6 cellular contexts compared by ENCODE assay signal in the genomic region with DNA sequence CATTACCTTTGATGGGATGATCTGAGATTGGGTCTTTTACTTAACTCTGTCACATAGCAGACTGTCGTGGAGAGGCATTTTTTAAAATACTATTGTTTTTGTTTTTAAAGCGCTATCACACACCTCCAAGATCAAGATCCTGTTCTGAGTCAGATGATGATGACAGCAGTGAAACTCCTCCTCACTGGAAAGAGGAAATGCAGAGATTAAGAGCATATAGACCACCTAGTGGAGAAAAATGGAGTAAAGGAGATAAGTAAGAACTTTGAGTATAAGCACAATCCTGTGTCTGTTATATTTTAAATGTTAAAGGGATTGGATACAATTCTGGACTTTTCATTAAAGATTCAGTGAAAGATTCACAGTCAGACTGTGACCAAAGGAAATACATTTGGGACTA. TPM values are rescaled to one million over a fixed set of nuclear protein-coding genes. Genes with fewer than 3 reads are reported as not detected.
A peak's percentile ranks its signal among the peaks of the same experiment; 100 is the strongest.
DNase-seq lines count a peak whose midpoint lies in the region; ATAC-seq, FAIRE-seq and TF ChIP-seq lines count a peak whose summit lies in the region.

No MANE protein-coding gene starts in this region.

- no peak overlapping the region for H3K4me3 Mint-ChIP-seq in CD4-positive, alpha-beta T cell

- no peak for FAIRE-seq in small intestine (lab: Jason Lieb, UNC)

- H3K4me1 ChIP-seq in mammary epithelial cell (ENCODE audit: insufficient read depth, low read length) (peaks cover 12% of the 10 kb centered on the region), small intestine (ENCODE audit: control insufficient read depth in 2 of 2, insufficient read depth in 1 of 2, low read depth in 1 of 2, low read length in 1 of 2) (peaks cover 0 to 4% of the 10 kb centered on the region in 2 donors)

- H3K79me2 ChIP-seq in mammary epithelial cell (ENCODE audit: insufficient read depth, low read length), result peaks cover 3% of the 10 kb centered on the region

- DNase-seq in CD4-positive, alpha-beta T cell, result no peak
- DNase-seq in KBM-7 (peak; percentile 45), mammary epithelial cell (peak; percentile 33), small intestine (no peak), germinal center (ENCODE audit: low spot score) (no peak)
- DNase-seq in activated effector memory CD4-positive, alpha-beta T cell treated with anti-CD3 and anti-CD28 coated beads, Interleukin-2, amount 50 U/mL, for 16 hours, result no peak

- no peak overlapping the region for H3K27ac ChIP-seq in CD4-positive, alpha-beta T cell (ENCODE audit: low read depth, low read length)
- H3K27ac ChIP-seq in mammary epithelial cell (ENCODE audit: insufficient read depth, low read depth, low read length) (no peak overlapping the region), small intestine (ENCODE audit: low read depth in 1 of 2, low read length in 1 of 2) (no peak overlapping the region)

- no peak for TF ChIP-seq CTCF in CD4-positive, alpha-beta T cell (IDR thresholded peaks at IDR 0.05)
- no peak for TF ChIP-seq CTCF in mammary epithelial cell (conservative IDR thresholded peaks at IDR 0.05 in 1 of 2, IDR thresholded peaks at IDR 0.05 in 1 of 2; ENCODE audit: extremely low read depth in 1 of 2, insufficient read depth in 1 of 2, low read depth in 1 of 2, low read length in 2 of 2)

- peaks cover 54% of the 10 kb centered on the region for H3K36me3 Mint-ChIP-seq in CD4-positive, alpha-beta T cell (ENCODE audit: low read depth)

- H3K36me3 ChIP-seq in mammary epithelial cell (ENCODE audit: insufficient read depth, low read length) (peaks cover 55% of the 10 kb centered on the region), small intestine (ENCODE audit: control insufficient read depth in 2 of 2, insufficient read depth in 2 of 2, low read length in 2 of 2) (peaks cover 20 to 49% of the 10 kb centered on the region in 2 donors)

- no peaks in the 10 kb centered on the region for H3K27me3 Mint-ChIP-seq in CD4-positive, alpha-beta T cell

- H3K4me3 ChIP-seq in mammary epithelial cell (replicated peaks in 1 of 3; ENCODE audit: insufficient read depth in 1 of 3, low read depth in 2 of 3, low read length in 3 of 3), result no peak overlapping the region
- no peak overlapping the region for H3K4me3 ChIP-seq in small intestine (ENCODE audit: low read depth in 1 of 2, low read length in 2 of 2)

- POLR2A ChIA-PET in CD4-positive, alpha-beta T cell (lab: Charles Lee), result no interaction called here

- ATAC-seq in CD4-positive, alpha-beta T cell (ENCODE audit: poor library complexity), result peak; percentile 55

- dilution Hi-C loops in mammary epithelial cell (cut with HindIII; ENCODE audit: low sequenced_read_pairs), result no loop called here

- CTCF ChIA-PET in CD4-positive, alpha-beta T cell (lab: Charles Lee), result no interaction called here
- CTCF ChIA-PET in mammary epithelial cell (lab: Charles Lee; ENCODE audit: low non-redundant PET), result no interaction called here

- H3K4me1 Mint-ChIP-seq in CD4-positive, alpha-beta T cell (ENCODE audit: low read depth), result peaks cover 4% of the 10 kb centered on the region

- H3K27me3 ChIP-seq in CD4-positive, alpha-beta T cell (ENCODE audit: control insufficient read depth, insufficient read depth, low read length), result no peaks in the 10 kb centered on the region
- H3K27me3 ChIP-seq in mammary epithelial cell (ENCODE audit: insufficient read depth, low read length) (no peaks in the 10 kb centered on the region), small intestine (ENCODE audit: control insufficient read depth in 2 of 2, insufficient read depth in 2 of 2, low read length in 2 of 2) (no peaks in the 10 kb centered on the region)

- intact Hi-C loops in CD4-positive, alpha-beta T cell (cut with DNase I, micrococcal nuclease), result loop anchor here in 1 of 2 experiments (5.0 to 10.0 kb wide), 2 partner anchors 33 to 50 kb away; a partner anchor contains a TSS
- intact Hi-C loops in mammary epithelial cell (cut with micrococcal nuclease), result no loop called here

- in situ Hi-C loops in KBM-7 (cut with MboI; ENCODE audit: low pct_unique_long_range_greater_than_20kb, low sequenced_read_pairs) (no loop called here), mammary epithelial cell (cut with MboI; ENCODE audit: low sequenced_read_pairs in 2 of 2) (loop anchor here in 1 of 2 donors (10.0 kb wide), 1 partner anchor 110 kb away; no protein-coding TSS in a partner anchor)

- no peak overlapping the region for H3K9ac ChIP-seq in mammary epithelial cell (ENCODE audit: insufficient read depth, low read length)

- no TSS peak for BruUV-seq in mammary epithelial cell (replicated peaks; lab: Mats Ljungman, UMichigan)

- H3K9me3 ChIP-seq in CD4-positive, alpha-beta T cell (ENCODE audit: control insufficient read depth, low read length), result no peaks in the 10 kb centered on the region
- no peaks in the 10 kb centered on the region for H3K9me3 ChIP-seq in mammary epithelial cell (replicated peaks; ENCODE audit: insufficient read depth, low read length)
- H3K9me3 ChIP-seq in small intestine (ENCODE audit: control insufficient read depth, low read depth), result no peaks in the 10 kb centered on the region

- H4K20me1 ChIP-seq in mammary epithelial cell (ENCODE audit: insufficient read depth, low read length), result no peaks in the 10 kb centered on the region

- H3K27ac Mint-ChIP-seq in CD4-positive, alpha-beta T cell, result peak overlapping the region; percentile 61

- H2AFZ ChIP-seq in mammary epithelial cell (ENCODE audit: low read depth, low read length), result no peak overlapping the region

- H3K9me3 Mint-ChIP-seq in CD4-positive, alpha-beta T cell, result no peaks in the 10 kb centered on the region

- 96% methylated on average over 2 of the region's 2 CpGs for WGBS in mammary epithelial cell (ENCODE audit: low coverage, missing lambda C conversion rate)
- 74 to 90% (median 89%) methylated on average over 2 of the region's 2 CpGs for WGBS in small intestine, 3 donors

- H3K4me2 ChIP-seq in mammary epithelial cell (ENCODE audit: insufficient read depth, low read depth, low read length), result no peak overlapping the region

RNA-seq across cellular contexts. Expression of a gene that starts 18.4 kb away (rescaled TPM):
- total RNA-seq in CD4-positive, alpha-beta T cell, result under 1 TPM; 0.47 to 0.80 TPM
- total RNA-seq in mammary epithelial cell, result 10 to 100 TPM in 1 of 2 donors, 1 to 10 TPM in 1; 8.2 to 21.8 TPM
- 7.0 TPM for polyA plus RNA-seq in mammary epithelial cell
- 7.3 TPM for polyA minus RNA-seq in mammary epithelial cell
- polyA plus RNA-seq in small intestine, result 10 to 100 TPM in 1 of 3 donors, 1 to 10 TPM in 1, under 1 TPM in 1; 0.89 to 11.4 (median 5.9) TPM

RNA-seq across cellular contexts. Expression of a gene that starts 34.6 kb away (rescaled TPM):
- total RNA-seq in CD4-positive, alpha-beta T cell, result 100 to 1,000 TPM; 236 to 249 TPM
- 10 to 100 TPM; 57.2 to 59.3 TPM for total RNA-seq in mammary epithelial cell
- 10.4 TPM for polyA plus RNA-seq in mammary epithelial cell
- 18.8 TPM for polyA minus RNA-seq in mammary epithelial cell
- polyA plus RNA-seq in small intestine, result 10 to 100 TPM; 11.3 to 25.0 (median 11.5) TPM

RNA-seq across cellular contexts. Expression of a gene that starts 44.5 kb away (rescaled TPM):
- 10 to 100 TPM; 47.2 to 53.6 TPM for total RNA-seq in CD4-positive, alpha-beta T cell
- total RNA-seq in mammary epithelial cell, result 10 to 100 TPM; 13.3 to 19.3 TPM
- polyA plus RNA-seq in mammary epithelial cell, result 25.5 TPM
- 54.5 TPM for polyA minus RNA-seq in mammary epithelial cell
- 10 to 100 TPM; 41.9 to 87.9 (median 70.8) TPM for polyA plus RNA-seq in small intestine

RNA-seq across cellular contexts. Expression of a gene that starts 50.2 kb away (rescaled TPM):
- not detected for total RNA-seq in CD4-positive, alpha-beta T cell
- total RNA-seq in mammary epithelial cell, result not detected
- polyA plus RNA-seq in mammary epithelial cell (not detected), small intestine (1 to 10 TPM in 1 of 3 donors, under 1 TPM in 2; 0.01 to 1.1 (median 0.81) TPM)
- not detected for polyA minus RNA-seq in mammary epithelial cell

RNA-seq across cellular contexts. Expression of a gene that starts 53.3 kb away (rescaled TPM):
- total RNA-seq in CD4-positive, alpha-beta T cell, result 10 to 100 TPM; 73.6 to 75.4 TPM
- total RNA-seq in mammary epithelial cell, result 10 to 100 TPM; 53.2 to 68.7 TPM
- polyA plus RNA-seq in mammary epithelial cell, result 34.2 TPM
- 46.7 TPM for polyA minus RNA-seq in mammary epithelial cell
- polyA plus RNA-seq in small intestine, result 10 to 100 TPM; 24.1 to 49.9 (median 43.0) TPM

Comparison
In these comparisons a context has a peak if more than half of its experiments do, and no peak if none do; other contexts are left out.
1. DNase-seq: peak in KBM-7 (single experiment) and mammary epithelial cell (single experiment); none in CD4-positive, alpha-beta T cell (0 of 10), small intestine (single experiment), germinal center (single experiment) and activated effector memory CD4-positive, alpha-beta T cell treated with anti-CD3 and anti-CD28 coated beads, Interleukin-2, amount 50 U/mL, for 16 hours (single experiment).
2. RNA of a gene that starts 18.4 kb away (total RNA-seq): 8.2 to 21.8 TPM in mammary epithelial cell; 0.47 to 0.80 TPM in CD4-positive, alpha-beta T cell; every median in the first group is over 4 times any median in the second.